25 cellular contexts compared by ENCODE assay signal in the genomic region with DNA sequence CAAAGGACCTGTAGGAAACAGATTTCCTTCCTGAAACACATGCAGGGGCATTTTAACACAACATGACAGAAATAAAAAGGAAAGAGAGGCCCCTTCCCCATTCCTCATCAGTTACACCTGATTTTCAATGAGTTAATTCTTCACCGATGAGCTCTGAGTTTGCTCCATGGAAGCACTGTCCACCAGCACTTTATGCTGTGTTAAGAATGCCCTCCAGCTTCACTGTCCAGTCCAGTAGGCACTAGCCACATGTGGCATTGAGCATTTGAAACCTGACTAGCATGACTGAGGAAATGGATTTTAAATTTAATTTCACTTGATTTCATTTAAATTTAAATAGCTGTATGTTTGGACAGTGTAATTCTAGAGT.
A peak's percentile ranks its signal among the peaks of the same experiment; 100 is the strongest.
DNase-seq lines count a peak whose midpoint lies in the region; ATAC-seq and TF ChIP-seq lines count a peak whose summit lies in the region.
"Had no signal": no experiment of that assay in that cellular context is flagged by ENCODE, and none has a peak within 500 bp of the region (broad histone marks: within the 10 kb centered on the region; RNA-seq: fewer than 3 reads in every experiment).

No MANE protein-coding gene starts in this region.

- H4K20me1 ChIP-seq in SK-N-SH (ENCODE audit: insufficient read depth) (no peaks in the 10 kb centered on the region), smooth muscle cell (ENCODE audit: low read depth) (no peaks in the 10 kb centered on the region), Karpas-422 (ENCODE audit: insufficient read depth, low read depth, low read length) (no peaks in the 10 kb centered on the region)

- peak in 1 of 2 experiments; percentile 27; a peak in 1 of 4 replicates for TF ChIP-seq EP300 in SK-N-SH (IDR thresholded peaks at IDR 0.05; ENCODE audit: borderline replicate concordance in 1 of 2, low read depth in 1 of 2, low read length in 1 of 2)

- H3K36me3 ChIP-seq in SK-N-SH (replicated peaks in 1 of 2; ENCODE audit: control insufficient read depth in 1 of 2, insufficient read depth in 2 of 2, low read length in 1 of 2), result no peaks in the 10 kb centered on the region
- H3K36me3 ChIP-seq in brain microvascular endothelial cell (replicated peaks), result no peaks in the 10 kb centered on the region
- H3K36me3 ChIP-seq in mesenchymal stem cell (ENCODE audit: control insufficient read depth in 1 of 2, insufficient read depth in 2 of 2, low read depth in 1 of 2, low read length in 2 of 2), result no peaks in the 10 kb centered on the region
- no peaks in the 10 kb centered on the region for H3K36me3 ChIP-seq in smooth muscle cell (ENCODE audit: low read depth)
- no peaks in the 10 kb centered on the region for H3K36me3 ChIP-seq in Karpas-422 (ENCODE audit: insufficient read depth, low read length)
- H3K36me3 ChIP-seq in prostate gland, result no peaks in the 10 kb centered on the region
- H3K36me3 ChIP-seq: lower lobe of right lung, ovary, Peyer's patch, transverse colon had no signal

- peaks cover 0 to 6% of the 10 kb centered on the region in 2 experiments; a peak in 1 of 4 replicates for H3K4me1 ChIP-seq in SK-N-SH (ENCODE audit: control insufficient read depth in 1 of 2, insufficient read depth in 2 of 2, low read depth in 1 of 2, low read length in 1 of 2)
- peaks cover 2% of the 10 kb centered on the region for H3K4me1 ChIP-seq in mesenchymal stem cell (ENCODE audit: control insufficient read depth, insufficient read depth, low read depth, low read length)
- H3K4me1 ChIP-seq in smooth muscle cell (ENCODE audit: low read depth), result no peaks in the 10 kb centered on the region
- H3K4me1 ChIP-seq in Karpas-422 (ENCODE audit: low read length), result no peaks in the 10 kb centered on the region
- no peaks in the 10 kb centered on the region for H3K4me1 ChIP-seq in prostate gland (replicated peaks)
- H3K4me1 ChIP-seq: lower lobe of right lung, Peyer's patch, transverse colon had no signal

- in situ Hi-C loops in brain microvascular endothelial cell (cut with HindIII; ENCODE audit: low pct_ligation_motif_present, low sequenced_read_pairs), result no loop called here

- H3K9me2 ChIP-seq in SK-N-SH (no peaks in the 10 kb centered on the region), Karpas-422 (replicated peaks; ENCODE audit: insufficient read depth, low read length) (no peaks in the 10 kb centered on the region)

- no peak overlapping the region for H2BK5ac ChIP-seq in mesenchymal stem cell (ENCODE audit: low read depth, low read length, poor library complexity, severe bottlenecking)

- H4K91ac ChIP-seq in mesenchymal stem cell (ENCODE audit: low read length), result no peak overlapping the region

- peak overlapping the region in 1 of 2 experiments; percentile 65; a peak in 2 of 4 replicates for H3K27ac ChIP-seq in SK-N-SH (ENCODE audit: low read depth in 2 of 2, low read length in 1 of 2)
- peak overlapping the region; percentile 87 for H3K27ac ChIP-seq in brain microvascular endothelial cell
- no peak overlapping the region for H3K27ac ChIP-seq in mesenchymal stem cell (ENCODE audit: low read length, poor library complexity, severe bottlenecking)
- peak overlapping the region; percentile 74 for H3K27ac ChIP-seq in smooth muscle cell (ENCODE audit: low read depth)
- H3K27ac ChIP-seq in Karpas-422 (ENCODE audit: low read length), result no peak overlapping the region
- H3K27ac ChIP-seq in prostate gland, result no peak overlapping the region
- H3K27ac ChIP-seq: 22Rv1, lower lobe of right lung, ovary, Peyer's patch, transverse colon had no signal

- no peak for TF ChIP-seq RAD21 in SK-N-SH (IDR thresholded peaks at IDR 0.05; ENCODE audit: low read length)

- peak; percentile 17 for DNase-seq in SK-N-SH
- no peak for DNase-seq in brain microvascular endothelial cell
- DNase-seq in mesenchymal stem cell, result no peak
- no peak for DNase-seq in smooth muscle cell (lab: John Stamatoyannopoulos, UW; ENCODE audit: unreplicated experiment)
- no peak for DNase-seq in H4 (ENCODE audit: low spot score)
- DNase-seq in Karpas-422, result no peak
- no peak for DNase-seq in prostate gland (ENCODE audit: low spot score)
- DNase-seq: activated CD4-positive, alpha-beta T cell treated with anti-CD3 and anti-CD28 coated beads for 1 hour; activated CD8-positive, alpha-beta T cell treated with anti-CD3 and anti-CD28 coated beads, Interleukin-2, amount 10 ng/mL, durations not matched to agents 7 days and 5 days; activated gamma-delta T cell; AML-193; CD4-positive, alpha-beta memory T cell; effector CD4-positive, alpha-beta T cell; foreskin melanocyte; lower lobe of right lung; NCI-H1048; NCI-H1694 treated with DMSO at 0.1 percent for 48 hours; NCI-H2171 treated with DMSO at 0.1 percent for 48 hours; NCI-H524 treated with DMSO at 0.1 percent for 48 hours; ovary; stimulated activated CD4-positive, alpha-beta T cell treated with anti-CD3 and anti-CD28 coated beads, Interleukin-15, amount 100 ng/mL, for 24 hours; transverse colon had no signal

- no peak overlapping the region for H3K4ac ChIP-seq in mesenchymal stem cell (ENCODE audit: low read depth in 1 of 2, low read length in 2 of 2)

- H3K79me1 ChIP-seq in mesenchymal stem cell (replicated peaks; ENCODE audit: low read length, poor library complexity, severe bottlenecking), result no peaks in the 10 kb centered on the region

- H3K9me3 ChIP-seq in SK-N-SH (no peaks in the 10 kb centered on the region), mesenchymal stem cell (ENCODE audit: control insufficient read depth, low read length) (no peaks in the 10 kb centered on the region), smooth muscle cell (replicated peaks; ENCODE audit: low read depth) (no peaks in the 10 kb centered on the region), Karpas-422 (ENCODE audit: low read length) (no peaks in the 10 kb centered on the region), prostate gland (no peaks in the 10 kb centered on the region)
- H3K9me3 ChIP-seq: lower lobe of right lung, ovary, Peyer's patch, transverse colon had no signal

- CTCF ChIA-PET in SK-N-SH (lab: Yijun Ruan, JAX), result interaction anchor here (0.6 to 1.6 kb wide), 3 partner anchors 10 to 1250 kb away, joined by 3 to 4 read pairs (median 3); no protein-coding TSS in a partner anchor

- H3F3A ChIP-seq in SK-N-SH (replicated peaks; ENCODE audit: insufficient read depth), result no peaks in the 10 kb centered on the region
- H3F3A ChIP-seq in smooth muscle cell (ENCODE audit: low read depth), result no peaks in the 10 kb centered on the region

- no peaks in the 10 kb centered on the region for H3K79me2 ChIP-seq in SK-N-SH (ENCODE audit: insufficient read depth)
- no peaks in the 10 kb centered on the region for H3K79me2 ChIP-seq in smooth muscle cell (ENCODE audit: low read depth)
- H3K79me2 ChIP-seq in Karpas-422 (ENCODE audit: low read length), result no peaks in the 10 kb centered on the region

- no peak overlapping the region for H4K8ac ChIP-seq in mesenchymal stem cell (ENCODE audit: low read length)

- H3K27me3 ChIP-seq in SK-N-SH (ENCODE audit: insufficient read depth) (no peaks in the 10 kb centered on the region), brain microvascular endothelial cell (replicated peaks) (no peaks in the 10 kb centered on the region), mesenchymal stem cell (ENCODE audit: control insufficient read depth in 1 of 2, insufficient read depth in 1 of 2, low read length in 2 of 2) (no peaks in the 10 kb centered on the region), smooth muscle cell (ENCODE audit: low read depth) (no peaks in the 10 kb centered on the region), Karpas-422 (ENCODE audit: low read length) (no peaks in the 10 kb centered on the region), prostate gland (replicated peaks; ENCODE audit: insufficient read depth) (no peaks in the 10 kb centered on the region)
- H3K27me3 ChIP-seq: ovary, Peyer's patch, transverse colon had no signal

- no peak overlapping the region for H3K4me2 ChIP-seq in SK-N-SH
- peak overlapping the region; percentile 38 for H3K4me2 ChIP-seq in mesenchymal stem cell (ENCODE audit: low read length, poor library complexity, severe bottlenecking)
- no peak overlapping the region for H3K4me2 ChIP-seq in smooth muscle cell
- H3K4me2 ChIP-seq in Karpas-422 (ENCODE audit: low read depth, low read length, poor library complexity, severe bottlenecking), result no peak overlapping the region

- no peak overlapping the region for H3K18ac ChIP-seq in mesenchymal stem cell (ENCODE audit: low read depth in 1 of 2, low read length in 2 of 2)

- 50% methylated on average over 1 of the region's 1 CpG for WGBS in SK-N-SH (ENCODE audit: low lambda C conversion rate)
- WGBS in mesenchymal stem cell, result 100% methylated on average over 1 of the region's 1 CpG
- WGBS in smooth muscle cell (ENCODE audit: low lambda C conversion rate), result 100% methylated on average over 1 of the region's 1 CpG
- 41% methylated on average over 1 of the region's 1 CpG for WGBS in prostate gland

- no peak overlapping the region for H2BK12ac ChIP-seq in mesenchymal stem cell (ENCODE audit: low read length in 2 of 2)

- no peak overlapping the region for H2AK5ac ChIP-seq in mesenchymal stem cell (ENCODE audit: low read length, severe bottlenecking)

- no peak for ATAC-seq in SK-N-SH treated with all-trans-retinoic acid at 6 μM for 48 hours
- ATAC-seq: activated CD8-positive, alpha-beta T cell treated with anti-CD3 and anti-CD28 coated beads, Interleukin-2, amount 10 ng/mL, durations not matched to agents 7 days and 5 days; lower lobe of right lung had no signal

- TF ChIP-seq CTCF in SK-N-SH (IDR thresholded peaks at IDR 0.05), result no peak
- TF ChIP-seq CTCF in brain microvascular endothelial cell (IDR thresholded peaks at IDR 0.05; ENCODE audit: low read depth, low read length, missing control alignments), result no peak
- TF ChIP-seq CTCF in smooth muscle cell (IDR thresholded peaks at IDR 0.05; ENCODE audit: borderline replicate concordance, insufficient read depth, poor library complexity, severe bottlenecking), result no peak
- no peak for TF ChIP-seq CTCF in prostate gland (IDR thresholded peaks at IDR 0.05)

- no peak overlapping the region for H2BK15ac ChIP-seq in mesenchymal stem cell (ENCODE audit: low read depth, poor library complexity, severe bottlenecking)

- H3K4me3 ChIP-seq in SK-N-SH (ENCODE audit: low read depth in 2 of 2, low read length in 1 of 2) (no peak overlapping the region), brain microvascular endothelial cell (ENCODE audit: low read depth, low read length) (no peak overlapping the region), mesenchymal stem cell (ENCODE audit: insufficient read depth in 1 of 2, low read depth in 1 of 2, low read length in 2 of 2) (no peak overlapping the region), smooth muscle cell (no peak overlapping the region), Karpas-422 (ENCODE audit: low read length) (no peak overlapping the region), prostate gland (no peak overlapping the region)
- H3K4me3 ChIP-seq: lower lobe of right lung, ovary, Peyer's patch, transverse colon had no signal

- H3K14ac ChIP-seq in mesenchymal stem cell (ENCODE audit: low read length in 2 of 2), result no peak overlapping the region

- POLR2A ChIA-PET in SK-N-SH (lab: Yijun Ruan, JAX), result no interaction called here

- intact Hi-C loops in prostate gland (cut with DNase I), result no loop called here

- H3K9ac ChIP-seq in SK-N-SH, result no peak overlapping the region
- H3K9ac ChIP-seq in mesenchymal stem cell (ENCODE audit: low read length), result no peak overlapping the region
- no peak overlapping the region for H3K9ac ChIP-seq in smooth muscle cell (ENCODE audit: low read depth)
- no peak overlapping the region for H3K9ac ChIP-seq in Karpas-422 (ENCODE audit: low read length)

- H3K23ac ChIP-seq in mesenchymal stem cell (ENCODE audit: low read length in 2 of 2), result no peak overlapping the region

- H2BK120ac ChIP-seq in mesenchymal stem cell (ENCODE audit: low read depth, low read length), result no peak overlapping the region

- no peak for TF ChIP-seq POLR2A in prostate gland (IDR thresholded peaks at IDR 0.05)

- no peak overlapping the region for H2AFZ ChIP-seq in SK-N-SH (ENCODE audit: low read depth)
- H2AFZ ChIP-seq in mesenchymal stem cell (ENCODE audit: low read depth, low read length), result no peak overlapping the region
- H2AFZ ChIP-seq in smooth muscle cell (ENCODE audit: low read depth), result no peak overlapping the region
- no peak overlapping the region for H2AFZ ChIP-seq in Karpas-422 (ENCODE audit: low read length)

Comparison
In these comparisons a context has a peak if more than half of its experiments do, and no peak if none do; other contexts are left out.
1. H3K27ac ChIP-seq: peak in brain microvascular endothelial cell (single experiment) and smooth muscle cell (single experiment); none in mesenchymal stem cell (single experiment), Karpas-422 (single experiment) and prostate gland (0 of 2).